In the genomic region with DNA sequence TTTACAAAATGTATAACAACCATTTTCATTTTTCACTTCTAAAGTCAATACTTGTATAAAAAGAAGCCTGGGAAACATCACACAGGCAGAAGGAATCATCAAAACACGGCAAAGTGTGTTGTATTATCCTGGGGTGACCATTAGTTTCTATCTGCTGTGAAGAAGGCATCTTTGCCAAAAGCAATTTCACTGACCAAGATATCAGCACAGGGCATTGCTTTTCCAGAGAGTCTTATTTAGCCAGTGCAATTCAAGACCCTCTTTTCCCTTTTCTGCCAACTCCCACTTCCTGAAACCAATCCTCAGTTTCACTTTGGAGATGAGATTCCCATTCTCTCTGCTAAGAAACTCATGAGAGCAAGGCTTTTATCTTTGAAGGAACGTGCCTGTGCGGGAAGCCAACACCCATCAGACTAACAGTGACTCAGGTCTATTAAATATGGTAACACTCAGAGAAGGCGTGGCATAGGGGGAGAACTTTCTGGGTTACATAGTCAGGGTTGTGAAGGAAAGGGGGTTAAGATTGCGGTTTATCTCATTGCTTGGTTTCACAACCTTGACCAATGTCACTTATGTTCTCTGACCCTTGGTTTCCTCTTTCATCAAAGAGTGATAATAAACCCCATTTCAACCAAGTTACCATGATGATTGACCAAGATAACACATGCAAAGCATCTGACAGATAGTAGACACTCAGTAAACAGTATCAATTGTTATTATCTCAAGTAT, we compare ENCODE assay signal across 1 cellular context.
TF ChIP-seq lines count a peak whose summit lies in the region.

No MANE protein-coding gene starts in this region.

TF ChIP-seq in K562, 482 proteins besides CTCF, POLR2A, EP300 and RAD21 (continued from another document and continues in another):
- TF ChIP-seq, protein P1, sequence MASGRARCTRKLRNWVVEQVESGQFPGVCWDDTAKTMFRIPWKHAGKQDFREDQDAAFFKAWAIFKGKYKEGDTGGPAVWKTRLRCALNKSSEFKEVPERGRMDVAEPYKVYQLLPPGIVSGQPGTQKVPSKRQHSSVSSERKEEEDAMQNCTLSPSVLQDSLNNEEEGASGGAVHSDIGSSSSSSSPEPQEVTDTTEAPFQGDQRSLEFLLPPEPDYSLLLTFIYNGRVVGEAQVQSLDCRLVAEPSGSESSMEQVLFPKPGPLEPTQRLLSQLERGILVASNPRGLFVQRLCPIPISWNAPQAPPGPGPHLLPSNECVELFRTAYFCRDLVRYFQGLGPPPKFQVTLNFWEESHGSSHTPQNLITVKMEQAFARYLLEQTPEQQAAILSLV (tag; IDR thresholded peaks at IDR 0.05): no peak
- TF ChIP-seq RAD51 (IDR thresholded peaks at IDR 0.05; ENCODE audit: borderline replicate concordance, low read depth): no peak
- TF ChIP-seq, protein P2, sequence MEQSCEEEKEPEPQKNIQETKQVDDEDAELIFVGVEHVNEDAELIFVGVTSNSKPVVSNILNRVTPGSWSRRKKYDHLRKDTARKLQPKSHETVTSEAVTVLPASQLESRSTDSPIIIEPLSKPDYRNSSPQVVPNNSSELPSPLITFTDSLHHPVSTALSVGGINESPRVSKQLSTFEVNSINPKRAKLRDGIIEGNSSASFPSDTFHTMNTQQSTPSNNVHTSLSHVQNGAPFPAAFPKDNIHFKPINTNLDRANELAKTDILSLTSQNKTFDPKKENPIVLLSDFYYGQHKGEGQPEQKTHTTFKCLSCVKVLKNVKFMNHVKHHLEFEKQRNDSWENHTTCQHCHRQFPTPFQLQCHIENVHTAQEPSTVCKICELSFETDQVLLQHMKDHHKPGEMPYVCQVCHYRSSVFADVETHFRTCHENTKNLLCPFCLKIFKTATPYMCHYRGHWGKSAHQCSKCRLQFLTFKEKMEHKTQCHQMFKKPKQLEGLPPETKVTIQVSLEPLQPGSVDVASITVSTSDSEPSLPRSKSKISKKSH (CRISPR knock-in tag; IDR thresholded peaks at IDR 0.05): no peak
- no peak for TF ChIP-seq KAT7 (CRISPR knock-in tag; IDR thresholded peaks at IDR 0.05; ENCODE audit: borderline replicate concordance)
- 0 out of 2 replicates have a peak, but pooled peaks have one; percentile 19 for TF ChIP-seq FOXM1 (IDR thresholded peaks at IDR 0.05; ENCODE audit: low read depth)
- no peak for TF ChIP-seq FOXM1 (CRISPR knock-in tag; IDR thresholded peaks at IDR 0.05; ENCODE audit: low read depth)
- TF ChIP-seq ZKSCAN3 (CRISPR knock-in tag; IDR thresholded peaks at IDR 0.05): no peak
- TF ChIP-seq ELF2 (CRISPR knock-in tag; IDR thresholded peaks at IDR 0.05): no peak
- TF ChIP-seq SRSF3 (IDR thresholded peaks at IDR 0.05; ENCODE audit: insufficient read depth, low read length): no peak
- no peak for TF ChIP-seq RFX5 (IDR thresholded peaks at IDR 0.05; ENCODE audit: low read depth, low read length)
- TF ChIP-seq, protein P3, sequence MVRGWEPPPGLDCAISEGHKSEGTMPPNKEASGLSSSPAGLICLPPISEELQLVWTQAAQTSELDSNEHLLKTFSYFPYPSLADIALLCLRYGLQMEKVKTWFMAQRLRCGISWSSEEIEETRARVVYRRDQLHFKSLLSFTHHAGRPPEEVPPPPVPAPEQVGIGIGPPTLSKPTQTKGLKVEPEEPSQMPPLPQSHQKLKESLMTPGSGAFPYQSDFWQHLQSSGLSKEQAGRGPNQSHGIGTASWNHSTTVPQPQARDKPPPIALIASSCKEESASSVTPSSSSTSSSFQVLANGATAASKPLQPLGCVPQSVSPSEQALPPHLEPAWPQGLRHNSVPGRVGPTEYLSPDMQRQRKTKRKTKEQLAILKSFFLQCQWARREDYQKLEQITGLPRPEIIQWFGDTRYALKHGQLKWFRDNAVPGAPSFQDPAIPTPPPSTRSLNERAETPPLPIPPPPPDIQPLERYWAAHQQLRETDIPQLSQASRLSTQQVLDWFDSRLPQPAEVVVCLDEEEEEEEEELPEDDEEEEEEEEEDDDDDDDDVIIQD (CRISPR knock-in tag; IDR thresholded peaks at IDR 0.05): no peak
- TF ChIP-seq MEF2A (IDR thresholded peaks at IDR 0.05; ENCODE audit: control insufficient read depth, low read depth, low read length): no peak
- TF ChIP-seq, protein P4, sequence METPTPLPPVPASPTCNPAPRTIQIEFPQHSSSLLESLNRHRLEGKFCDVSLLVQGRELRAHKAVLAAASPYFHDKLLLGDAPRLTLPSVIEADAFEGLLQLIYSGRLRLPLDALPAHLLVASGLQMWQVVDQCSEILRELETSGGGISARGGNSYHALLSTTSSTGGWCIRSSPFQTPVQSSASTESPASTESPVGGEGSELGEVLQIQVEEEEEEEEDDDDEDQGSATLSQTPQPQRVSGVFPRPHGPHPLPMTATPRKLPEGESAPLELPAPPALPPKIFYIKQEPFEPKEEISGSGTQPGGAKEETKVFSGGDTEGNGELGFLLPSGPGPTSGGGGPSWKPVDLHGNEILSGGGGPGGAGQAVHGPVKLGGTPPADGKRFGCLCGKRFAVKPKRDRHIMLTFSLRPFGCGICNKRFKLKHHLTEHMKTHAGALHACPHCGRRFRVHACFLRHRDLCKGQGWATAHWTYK (CRISPR knock-in tag; IDR thresholded peaks at IDR 0.05): no peak
- TF ChIP-seq ZNF507 (tag; conservative IDR thresholded peaks at IDR 0.05): no peak
- TF ChIP-seq, protein P5, sequence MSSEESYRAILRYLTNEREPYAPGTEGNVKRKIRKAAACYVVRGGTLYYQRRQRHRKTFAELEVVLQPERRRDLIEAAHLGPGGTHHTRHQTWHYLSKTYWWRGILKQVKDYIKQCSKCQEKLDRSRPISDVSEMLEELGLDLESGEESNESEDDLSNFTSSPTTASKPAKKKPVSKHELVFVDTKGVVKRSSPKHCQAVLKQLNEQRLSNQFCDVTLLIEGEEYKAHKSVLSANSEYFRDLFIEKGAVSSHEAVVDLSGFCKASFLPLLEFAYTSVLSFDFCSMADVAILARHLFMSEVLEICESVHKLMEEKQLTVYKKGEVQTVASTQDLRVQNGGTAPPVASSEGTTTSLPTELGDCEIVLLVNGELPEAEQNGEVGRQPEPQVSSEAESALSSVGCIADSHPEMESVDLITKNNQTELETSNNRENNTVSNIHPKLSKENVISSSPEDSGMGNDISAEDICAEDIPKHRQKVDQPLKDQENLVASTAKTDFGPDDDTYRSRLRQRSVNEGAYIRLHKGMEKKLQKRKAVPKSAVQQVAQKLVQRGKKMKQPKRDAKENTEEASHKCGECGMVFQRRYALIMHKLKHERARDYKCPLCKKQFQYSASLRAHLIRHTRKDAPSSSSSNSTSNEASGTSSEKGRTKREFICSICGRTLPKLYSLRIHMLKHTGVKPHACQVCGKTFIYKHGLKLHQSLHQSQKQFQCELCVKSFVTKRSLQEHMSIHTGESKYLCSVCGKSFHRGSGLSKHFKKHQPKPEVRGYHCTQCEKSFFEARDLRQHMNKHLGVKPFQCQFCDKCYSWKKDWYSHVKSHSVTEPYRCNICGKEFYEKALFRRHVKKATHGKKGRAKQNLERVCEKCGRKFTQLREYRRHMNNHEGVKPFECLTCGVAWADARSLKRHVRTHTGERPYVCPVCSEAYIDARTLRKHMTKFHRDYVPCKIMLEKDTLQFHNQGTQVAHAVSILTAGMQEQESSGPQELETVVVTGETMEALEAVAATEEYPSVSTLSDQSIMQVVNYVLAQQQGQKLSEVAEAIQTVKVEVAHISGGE (CRISPR knock-in tag; IDR thresholded peaks at IDR 0.05): no peak
- TF ChIP-seq MYNN (IDR thresholded peaks at IDR 0.05): peak; percentile 94
- TF ChIP-seq MYNN (CRISPR knock-in tag; IDR thresholded peaks at IDR 0.05): no peak
- no peak for TF ChIP-seq PTRF (tag; IDR thresholded peaks at IDR 0.05)
- no peak for TF ChIP-seq ZNF174 (CRISPR knock-in tag; IDR thresholded peaks at IDR 0.05)
- no peak for TF ChIP-seq TBL1XR1 (IDR thresholded peaks at IDR 0.05; ENCODE audit: low read length in 2 of 2)
- TF ChIP-seq SIN3B (IDR thresholded peaks at IDR 0.05; ENCODE audit: low read depth): no peak
- peak; percentile 62 for TF ChIP-seq NCOR1 (IDR thresholded peaks at IDR 0.05)
- peak; percentile 79 for TF ChIP-seq CEBPB (tag; IDR thresholded peaks at IDR 0.05)
- no peak for TF ChIP-seq NCOA4 (IDR thresholded peaks at IDR 0.05; ENCODE audit: partially characterized antibody)
- TF ChIP-seq, protein P6, sequence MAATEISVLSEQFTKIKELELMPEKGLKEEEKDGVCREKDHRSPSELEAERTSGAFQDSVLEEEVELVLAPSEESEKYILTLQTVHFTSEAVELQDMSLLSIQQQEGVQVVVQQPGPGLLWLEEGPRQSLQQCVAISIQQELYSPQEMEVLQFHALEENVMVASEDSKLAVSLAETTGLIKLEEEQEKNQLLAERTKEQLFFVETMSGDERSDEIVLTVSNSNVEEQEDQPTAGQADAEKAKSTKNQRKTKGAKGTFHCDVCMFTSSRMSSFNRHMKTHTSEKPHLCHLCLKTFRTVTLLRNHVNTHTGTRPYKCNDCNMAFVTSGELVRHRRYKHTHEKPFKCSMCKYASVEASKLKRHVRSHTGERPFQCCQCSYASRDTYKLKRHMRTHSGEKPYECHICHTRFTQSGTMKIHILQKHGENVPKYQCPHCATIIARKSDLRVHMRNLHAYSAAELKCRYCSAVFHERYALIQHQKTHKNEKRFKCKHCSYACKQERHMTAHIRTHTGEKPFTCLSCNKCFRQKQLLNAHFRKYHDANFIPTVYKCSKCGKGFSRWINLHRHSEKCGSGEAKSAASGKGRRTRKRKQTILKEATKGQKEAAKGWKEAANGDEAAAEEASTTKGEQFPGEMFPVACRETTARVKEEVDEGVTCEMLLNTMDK (IDR thresholded peaks at IDR 0.05; ENCODE audit: borderline replicate concordance, insufficient read depth, low read depth, low read length, poor library complexity, severe bottlenecking): no peak
- TF ChIP-seq TEAD1 (CRISPR knock-in tag; IDR thresholded peaks at IDR 0.05): peak in 1 of 2 experiments; percentile 53; a peak in 1 of 4 replicates
- peak; percentile 54; the same call in 1 of the 2 replicates for TF ChIP-seq ZEB2 (IDR thresholded peaks at IDR 0.05)
- TF ChIP-seq ZNF253 (CRISPR knock-in tag; conservative IDR thresholded peaks at IDR 0.05): no peak
- no peak for TF ChIP-seq NR2C1 (IDR thresholded peaks at IDR 0.05)
- TF ChIP-seq NR2C1 (tag; IDR thresholded peaks at IDR 0.05): no peak
- TF ChIP-seq ZNF551 (CRISPR knock-in tag; IDR thresholded peaks at IDR 0.05): no peak
- TF ChIP-seq KLF10 (CRISPR knock-in tag; IDR thresholded peaks at IDR 0.05): no peak
- no peak for TF ChIP-seq GABPB1 (CRISPR knock-in tag; IDR thresholded peaks at IDR 0.05)
- no peak; the same call in 1 of the 2 replicates for TF ChIP-seq ATF7 (IDR thresholded peaks at IDR 0.05)
- no peak for TF ChIP-seq HMG20A (CRISPR knock-in tag; conservative IDR thresholded peaks at IDR 0.05)
- TF ChIP-seq, protein P7, sequence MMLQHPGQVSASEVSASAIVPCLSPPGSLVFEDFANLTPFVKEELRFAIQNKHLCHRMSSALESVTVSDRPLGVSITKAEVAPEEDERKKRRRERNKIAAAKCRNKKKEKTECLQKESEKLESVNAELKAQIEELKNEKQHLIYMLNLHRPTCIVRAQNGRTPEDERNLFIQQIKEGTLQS (IDR thresholded peaks at IDR 0.05): peak; percentile 60; the same call in 1 of the 2 replicates
- TF ChIP-seq, protein P7 (CRISPR knock-in tag; conservative IDR thresholded peaks at IDR 0.05): no peak
- TF ChIP-seq ADNP (tag; IDR thresholded peaks at IDR 0.05): no peak
- no peak for TF ChIP-seq RHOXF2B (CRISPR knock-in tag; conservative IDR thresholded peaks at IDR 0.05)
- peak; percentile 94 for TF ChIP-seq KDM1A (IDR thresholded peaks at IDR 0.05)
- no peak for TF ChIP-seq ZNF175 (CRISPR knock-in tag; IDR thresholded peaks at IDR 0.05; ENCODE audit: low read depth)
- TF ChIP-seq NEUROD1 (IDR thresholded peaks at IDR 0.05; ENCODE audit: borderline replicate concordance, low read depth, low read length, partially characterized antibody): no peak
- no peak for TF ChIP-seq ZNF3 (CRISPR knock-in tag; IDR thresholded peaks at IDR 0.05)
- TF ChIP-seq CAMTA2 (CRISPR knock-in tag; conservative IDR thresholded peaks at IDR 0.05): no peak
- no peak for TF ChIP-seq EWSR1 (IDR thresholded peaks at IDR 0.05; ENCODE audit: borderline replicate concordance, low read depth, partially characterized antibody)
- TF ChIP-seq ZNF583 (CRISPR knock-in tag; IDR thresholded peaks at IDR 0.05): no peak
- no peak for TF ChIP-seq KLF6 (CRISPR knock-in tag; IDR thresholded peaks at IDR 0.05; ENCODE audit: borderline replicate concordance)
- no peak for TF ChIP-seq TBP (optimal IDR thresholded peaks at IDR 0.05; ENCODE audit: low read depth, low read length)
- TF ChIP-seq, protein P8, sequence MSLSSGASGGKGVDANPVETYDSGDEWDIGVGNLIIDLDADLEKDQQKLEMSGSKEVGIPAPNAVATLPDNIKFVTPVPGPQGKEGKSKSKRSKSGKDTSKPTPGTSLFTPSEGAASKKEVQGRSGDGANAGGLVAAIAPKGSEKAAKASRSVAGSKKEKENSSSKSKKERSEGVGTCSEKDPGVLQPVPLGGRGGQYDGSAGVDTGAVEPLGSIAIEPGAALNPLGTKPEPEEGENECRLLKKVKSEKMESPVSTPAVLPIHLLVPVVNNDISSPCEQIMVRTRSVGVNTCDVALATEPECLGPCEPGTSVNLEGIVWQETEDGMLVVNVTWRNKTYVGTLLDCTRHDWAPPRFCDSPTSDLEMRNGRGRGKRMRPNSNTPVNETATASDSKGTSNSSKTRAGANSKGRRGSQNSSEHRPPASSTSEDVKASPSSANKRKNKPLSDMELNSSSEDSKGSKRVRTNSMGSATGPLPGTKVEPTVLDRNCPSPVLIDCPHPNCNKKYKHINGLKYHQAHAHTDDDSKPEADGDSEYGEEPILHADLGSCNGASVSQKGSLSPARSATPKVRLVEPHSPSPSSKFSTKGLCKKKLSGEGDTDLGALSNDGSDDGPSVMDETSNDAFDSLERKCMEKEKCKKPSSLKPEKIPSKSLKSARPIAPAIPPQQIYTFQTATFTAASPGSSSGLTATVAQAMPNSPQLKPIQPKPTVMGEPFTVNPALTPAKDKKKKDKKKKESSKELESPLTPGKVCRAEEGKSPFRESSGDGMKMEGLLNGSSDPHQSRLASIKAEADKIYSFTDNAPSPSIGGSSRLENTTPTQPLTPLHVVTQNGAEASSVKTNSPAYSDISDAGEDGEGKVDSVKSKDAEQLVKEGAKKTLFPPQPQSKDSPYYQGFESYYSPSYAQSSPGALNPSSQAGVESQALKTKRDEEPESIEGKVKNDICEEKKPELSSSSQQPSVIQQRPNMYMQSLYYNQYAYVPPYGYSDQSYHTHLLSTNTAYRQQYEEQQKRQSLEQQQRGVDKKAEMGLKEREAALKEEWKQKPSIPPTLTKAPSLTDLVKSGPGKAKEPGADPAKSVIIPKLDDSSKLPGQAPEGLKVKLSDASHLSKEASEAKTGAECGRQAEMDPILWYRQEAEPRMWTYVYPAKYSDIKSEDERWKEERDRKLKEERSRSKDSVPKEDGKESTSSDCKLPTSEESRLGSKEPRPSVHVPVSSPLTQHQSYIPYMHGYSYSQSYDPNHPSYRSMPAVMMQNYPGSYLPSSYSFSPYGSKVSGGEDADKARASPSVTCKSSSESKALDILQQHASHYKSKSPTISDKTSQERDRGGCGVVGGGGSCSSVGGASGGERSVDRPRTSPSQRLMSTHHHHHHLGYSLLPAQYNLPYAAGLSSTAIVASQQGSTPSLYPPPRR (CRISPR knock-in tag; IDR thresholded peaks at IDR 0.05; ENCODE audit: borderline replicate concordance): 0 out of 2 replicates have a peak, but pooled peaks have one; percentile 31
- TF ChIP-seq CREM (IDR thresholded peaks at IDR 0.05; ENCODE audit: low read depth): peak; percentile 24; the same call in 1 of the 2 replicates
- peak; percentile 24 for TF ChIP-seq DACH1 (IDR thresholded peaks at IDR 0.05; ENCODE audit: partially characterized antibody)
